In genomic region chr2:237864940-237865622, GRCh38 we compare ENCODE assay signal across 9 cellular contexts. TPM values are rescaled to one million over a fixed set of nuclear protein-coding genes. Genes with fewer than 3 reads are reported as not detected.
DNase-seq lines count a peak whose midpoint lies in the region; ATAC-seq and TF ChIP-seq lines count a peak whose summit lies in the region.
"Had no signal": no experiment of that assay in that cellular context is flagged by ENCODE, and none has a peak within 500 bp of the region (broad histone marks: within the 10 kb centered on the region; RNA-seq: fewer than 3 reads in every experiment).

No MANE protein-coding gene starts in this region.

- H3K4me3 Mint-ChIP-seq in activated T-cell treated with anti-CD3 and anti-CD28 coated beads, Interleukin-2, amount 50 U/mL, for 24 hours, result no peak overlapping the region
- H3K4me3 Mint-ChIP-seq in activated T-cell treated with anti-CD3 and anti-CD28 coated beads, Interleukin-2, amount 50 U/mL, for 72 hours, result no peak overlapping the region
- H3K4me3 Mint-ChIP-seq: activated T-cell treated with anti-CD3 and anti-CD28 coated beads, Interleukin-2, amount 50 U/mL, for 4 hours had no signal

- H3K27ac Mint-ChIP-seq in activated T-cell treated with anti-CD3 and anti-CD28 coated beads, Interleukin-2, amount 50 U/mL, for 24 hours, result no peak overlapping the region
- no peak overlapping the region for H3K27ac Mint-ChIP-seq in activated T-cell treated with anti-CD3 and anti-CD28 coated beads, Interleukin-2, amount 50 U/mL, for 72 hours

- H3K36me3 ChIP-seq in lung (ENCODE audit: control insufficient read depth in 2 of 2, insufficient read depth in 2 of 2, low read length in 2 of 2), result no peaks in the 10 kb centered on the region
- H3K36me3 ChIP-seq in uterus, result no peaks in the 10 kb centered on the region

- peaks cover 20% of the 10 kb centered on the region for H3K4me1 Mint-ChIP-seq in activated T-cell treated with anti-CD3 and anti-CD28 coated beads, Interleukin-2, amount 50 U/mL, for 24 hours (ENCODE audit: low read depth)
- peaks cover 21% of the 10 kb centered on the region for H3K4me1 Mint-ChIP-seq in activated T-cell treated with anti-CD3 and anti-CD28 coated beads, Interleukin-2, amount 50 U/mL, for 72 hours (ENCODE audit: low read depth)

- intact Hi-C loops in uterus (cut with DNase I; ENCODE audit: low total_unique reads), result no loop called here

- H3K4me1 ChIP-seq in lung (ENCODE audit: control insufficient read depth in 2 of 2, insufficient read depth in 2 of 2, low read length in 2 of 2) (peaks cover 0 to 5% of the 10 kb centered on the region in 2 donors), uterus (peaks cover 23 to 29% of the 10 kb centered on the region in 2 donors)

- TF ChIP-seq POLR2A in uterus (IDR thresholded peaks at IDR 0.05), result no peak

- TF ChIP-seq CTCF in choroid plexus epithelial cell (conservative IDR thresholded peaks at IDR 0.05; ENCODE audit: low read depth, low read length), result no peak
- no peak for TF ChIP-seq CTCF in lung (IDR thresholded peaks at IDR 0.05; ENCODE audit: control extremely low read depth, extremely low read depth)
- TF ChIP-seq CTCF in uterus (IDR thresholded peaks at IDR 0.05), result no peak

- H3K9me3 ChIP-seq in lung (ENCODE audit: control insufficient read depth in 2 of 2, insufficient read depth in 1 of 2, low read length in 1 of 2) (no peaks in the 10 kb centered on the region), uterus (no peaks in the 10 kb centered on the region)

- no peaks in the 10 kb centered on the region for H3K36me3 Mint-ChIP-seq in activated T-cell treated with anti-CD3 and anti-CD28 coated beads, Interleukin-2, amount 50 U/mL, for 24 hours (ENCODE audit: low read depth)
- H3K36me3 Mint-ChIP-seq in activated T-cell treated with anti-CD3 and anti-CD28 coated beads, Interleukin-2, amount 50 U/mL, for 72 hours (ENCODE audit: insufficient read depth in 2 of 2), result no peaks in the 10 kb centered on the region

- H3K4me3 ChIP-seq in choroid plexus epithelial cell (ENCODE audit: low read depth, low read length) (no peak overlapping the region), lung (no peak overlapping the region), uterus (peak overlapping the region in 1 of 2 donors; percentile 21)

- ATAC-seq in activated T-cell treated with anti-CD3 and anti-CD28 coated beads, Interleukin-2, amount 50 U/mL, for 72 hours (replicated peaks in 1 of 2), result no peak
- ATAC-seq in lung (ENCODE audit: insufficient read depth, low FRiP score), result no peak
- no peak for ATAC-seq in HG02870 (IDR thresholded peaks at IDR 0.05; ENCODE audit: unreplicated experiment)
- ATAC-seq: activated T-cell treated with anti-CD3 and anti-CD28 coated beads, Interleukin-2, amount 50 U/mL, for 4 hours had no signal

- no peaks in the 10 kb centered on the region for H3K9me3 Mint-ChIP-seq in activated T-cell treated with anti-CD3 and anti-CD28 coated beads, Interleukin-2, amount 50 U/mL, for 24 hours
- no peaks in the 10 kb centered on the region for H3K9me3 Mint-ChIP-seq in activated T-cell treated with anti-CD3 and anti-CD28 coated beads, Interleukin-2, amount 50 U/mL, for 72 hours
- H3K9me3 Mint-ChIP-seq: activated T-cell treated with anti-CD3 and anti-CD28 coated beads, Interleukin-2, amount 50 U/mL, for 4 hours had no signal

- H3K27me3 ChIP-seq in lung (ENCODE audit: control insufficient read depth, insufficient read depth), result no peaks in the 10 kb centered on the region
- H3K27me3 ChIP-seq in uterus, result no peaks in the 10 kb centered on the region

- H3K27ac ChIP-seq in lung (ENCODE audit: low read depth in 1 of 2, low read length in 1 of 2), result peak overlapping the region in 1 of 2 donors; percentile 83
- H3K27ac ChIP-seq in uterus, result peak overlapping the region; percentile 98 to 100

- peak; percentile 19 for DNase-seq in activated T-cell treated with anti-CD3 and anti-CD28 coated beads, Interleukin-2, amount 50 U/mL, for 24 hours
- no peak for DNase-seq in activated T-cell treated with anti-CD3 and anti-CD28 coated beads, Interleukin-2, amount 50 U/mL, for 72 hours
- DNase-seq in choroid plexus epithelial cell (ENCODE audit: low read depth), result peak; percentile 51
- peak; percentile 22 for DNase-seq in lung (ENCODE audit: low spot score)
- DNase-seq in uterus, result peak; percentile 89 to 96
- no peak for DNase-seq in activated naive CD4-positive, alpha-beta T cell treated with anti-CD3 and anti-CD28 coated beads, Interleukin-2, amount 50 U/mL, for 16 hours
- DNase-seq in NCI-H82 (lab: John Stamatoyannopoulos, UW), result no peak
- DNase-seq: activated T-cell treated with anti-CD3 and anti-CD28 coated beads, Interleukin-2, amount 50 U/mL, for 4 hours had no signal

- H3K27me3 Mint-ChIP-seq in activated T-cell treated with anti-CD3 and anti-CD28 coated beads, Interleukin-2, amount 50 U/mL, for 24 hours, result peaks cover 53% of the 10 kb centered on the region
- H3K27me3 Mint-ChIP-seq in activated T-cell treated with anti-CD3 and anti-CD28 coated beads, Interleukin-2, amount 50 U/mL, for 72 hours (ENCODE audit: low read depth), result peaks cover 28% of the 10 kb centered on the region

- 77 to 79% methylated on average over 9 of the region's 9 CpGs for WGBS in lung, 2 donors

RNA-seq across cellular contexts. Expression of gene RAMP1, which starts 5.7 kb away (rescaled TPM):
- total RNA-seq in activated T-cell treated with anti-CD3 and anti-CD28 coated beads, Interleukin-2, amount 50 U/mL, for 72 hours, result 1 to 10 TPM in 1 of 2 donors, under 1 TPM in 1; 1.00 to 1.8 TPM
- total RNA-seq in lung (10 to 100 TPM; 10.5 to 26.1 TPM), uterus (100 to 1,000 TPM in 3 of 4 donors, 10 to 100 TPM in 1; 44.1 to 591 (median 424) TPM)
- 10 to 100 TPM; 11.0 to 14.3 TPM for polyA plus RNA-seq in lung

Comparison
In these comparisons a context has a peak if more than half of its experiments do, and no peak if none do; other contexts are left out.
1. DNase-seq: peak in activated T-cell treated with anti-CD3 and anti-CD28 coated beads, Interleukin-2, amount 50 U/mL, for 24 hours (single experiment), choroid plexus epithelial cell (single experiment), lung (single experiment) and uterus (2 of 2); none in activated T-cell treated with anti-CD3 and anti-CD28 coated beads, Interleukin-2, amount 50 U/mL, for 72 hours (0 of 2), activated naive CD4-positive, alpha-beta T cell treated with anti-CD3 and anti-CD28 coated beads, Interleukin-2, amount 50 U/mL, for 16 hours (single experiment) and NCI-H82 (single experiment).
2. RNA of gene RAMP1, which starts 5.7 kb away (total RNA-seq): 44.1 to 591 TPM in uterus and 10.5 to 26.1 TPM in lung; 1.00 to 1.8 TPM in activated T-cell treated with anti-CD3 and anti-CD28 coated beads, Interleukin-2, amount 50 U/mL, for 72 hours; every median in the first group is over 4 times any median in the second.